Comparison of ENCODE assay signal across 8 cellular contexts in genomic region chr7:44748948-44749731, GRCh38. TPM values are rescaled to one million over a fixed set of nuclear protein-coding genes. Genes with fewer than 3 reads are reported as not detected.
DNase-seq lines count a peak whose midpoint lies in the region; ATAC-seq and TF ChIP-seq lines count a peak whose summit lies in the region.

No MANE protein-coding gene starts in this region.

- DNase-seq in activated naive CD4-positive, alpha-beta T cell treated with anti-CD3 and anti-CD28 coated beads, Interleukin-2, amount 10 ng/mL, durations not matched to agents 7 days and 5 days, result no peak
- DNase-seq in activated naive CD4-positive, alpha-beta T cell (lab: John Stamatoyannopoulos, UW), result no peak
- no peak for DNase-seq in DMS114 treated with DMSO at 0.1 percent for 48 hours (lab: John Stamatoyannopoulos, UW; ENCODE audit: unreplicated experiment)
- no peak for DNase-seq in inferior parietal cortex (ENCODE audit: extremely low spot score)

- H3K9me2 ChIP-seq in neural cell (ENCODE audit: insufficient read depth, low read length), result no peaks in the 10 kb centered on the region

- peak overlapping the region; percentile 86 for H3K27ac Mint-ChIP-seq in activated naive CD4-positive, alpha-beta T cell treated with anti-CD3 and anti-CD28 coated beads, Interleukin-2, amount 10 ng/mL, durations not matched to agents 7 days and 5 days

- TF ChIP-seq RAD21 in neural cell (conservative IDR thresholded peaks at IDR 0.05), result no peak

- ATAC-seq in HG02623 (IDR thresholded peaks at IDR 0.05; ENCODE audit: unreplicated experiment), result peak; percentile 12

- H2AFZ ChIP-seq in OCI-LY3 (ENCODE audit: low read depth, low read length), result no peak overlapping the region
- H2AFZ ChIP-seq in neural cell (ENCODE audit: low read depth, low read length), result peak overlapping the region; percentile 24

- H3K4me3 Mint-ChIP-seq in activated naive CD4-positive, alpha-beta T cell treated with anti-CD3 and anti-CD28 coated beads, Interleukin-2, amount 10 ng/mL, durations not matched to agents 7 days and 5 days, result peak overlapping the region; percentile 76

- H3K4me1 ChIP-seq in OCI-LY3 (ENCODE audit: low read length) (peaks cover 41% of the 10 kb centered on the region), duodenal mucosa (ENCODE audit: control insufficient read depth in 1 of 2, insufficient read depth in 2 of 2, low read length in 2 of 2) (peaks cover 24 to 29% of the 10 kb centered on the region in 2 donors)

- peaks cover 39% of the 10 kb centered on the region for H4K20me1 ChIP-seq in OCI-LY3 (ENCODE audit: insufficient read depth, low read length)
- H4K20me1 ChIP-seq in neural cell (ENCODE audit: insufficient read depth), result peaks cover under 1% of the 10 kb centered on the region

- H3K79me2 ChIP-seq in OCI-LY3 (ENCODE audit: low read length) (peaks cover 54% of the 10 kb centered on the region), neural cell (replicated peaks; ENCODE audit: insufficient read depth, low read length) (peaks cover 46% of the 10 kb centered on the region)

- H3K4me3 ChIP-seq in OCI-LY3 (ENCODE audit: low read length) (peak overlapping the region; percentile 91), duodenal mucosa (ENCODE audit: low read depth in 1 of 2, low read length in 2 of 2) (peak overlapping the region; percentile 58 to 85), neural cell (ENCODE audit: low read length) (peak overlapping the region; percentile 99)

- peak overlapping the region; percentile 93 for H3K27ac ChIP-seq in OCI-LY3 (ENCODE audit: low read length)
- peak overlapping the region; percentile 5 for H3K27ac ChIP-seq in duodenal mucosa (ENCODE audit: low read depth, low read length)
- peak overlapping the region; percentile 55 for H3K27ac ChIP-seq in neural cell (ENCODE audit: low read length)

- peaks cover 22% of the 10 kb centered on the region for H3K36me3 ChIP-seq in OCI-LY3 (replicated peaks; ENCODE audit: low read depth, low read length)
- no peaks in the 10 kb centered on the region for H3K36me3 ChIP-seq in duodenal mucosa (ENCODE audit: control insufficient read depth in 1 of 2, insufficient read depth in 2 of 2, low read length in 2 of 2)
- no peaks in the 10 kb centered on the region for H3K36me3 ChIP-seq in neural cell (ENCODE audit: insufficient read depth, low read length)

- no peaks in the 10 kb centered on the region for H3F3A ChIP-seq in neural cell (ENCODE audit: insufficient read depth, low read length, poor library complexity, severe bottlenecking)

- H3K9me3 Mint-ChIP-seq in activated naive CD4-positive, alpha-beta T cell treated with anti-CD3 and anti-CD28 coated beads, Interleukin-2, amount 10 ng/mL, durations not matched to agents 7 days and 5 days, result no peaks in the 10 kb centered on the region

- peaks cover 50% of the 10 kb centered on the region for H3K4me1 Mint-ChIP-seq in activated naive CD4-positive, alpha-beta T cell treated with anti-CD3 and anti-CD28 coated beads, Interleukin-2, amount 10 ng/mL, durations not matched to agents 7 days and 5 days

- H3K27me3 ChIP-seq in OCI-LY3 (ENCODE audit: low read depth, low read length) (no peaks in the 10 kb centered on the region), duodenal mucosa (ENCODE audit: control insufficient read depth in 1 of 2, insufficient read depth in 2 of 2, low read length in 2 of 2) (no peaks in the 10 kb centered on the region), neural cell (ENCODE audit: insufficient read depth, low read depth, low read length) (no peaks in the 10 kb centered on the region)

- no peaks in the 10 kb centered on the region for H3K27me3 Mint-ChIP-seq in activated naive CD4-positive, alpha-beta T cell treated with anti-CD3 and anti-CD28 coated beads, Interleukin-2, amount 10 ng/mL, durations not matched to agents 7 days and 5 days

- TF ChIP-seq CTCF in OCI-LY3 (IDR thresholded peaks at IDR 0.05; ENCODE audit: low read depth, low read length), result no peak
- TF ChIP-seq CTCF in neural cell (IDR thresholded peaks at IDR 0.05; ENCODE audit: poor library complexity, severe bottlenecking), result no peak

- CTCF ChIA-PET in activated naive CD4-positive, alpha-beta T cell treated with anti-CD3 and anti-CD28 coated beads, Interleukin-2, amount 10 ng/mL, durations not matched to agents 7 days and 5 days (lab: Charles Lee), result interaction anchor here (1.1 to 1.5 kb wide), 3 partner anchors 20 to 110 kb away, joined by 3 read pairs; no protein-coding TSS in a partner anchor

- H3K36me3 Mint-ChIP-seq in activated naive CD4-positive, alpha-beta T cell treated with anti-CD3 and anti-CD28 coated beads, Interleukin-2, amount 10 ng/mL, durations not matched to agents 7 days and 5 days, result peaks cover 18% of the 10 kb centered on the region

- H3K9ac ChIP-seq in OCI-LY3 (ENCODE audit: low read length), result peak overlapping the region; percentile 86
- H3K9ac ChIP-seq in duodenal mucosa (ENCODE audit: low read depth in 1 of 2, low read length in 2 of 2), result peak overlapping the region; percentile 88 to 89
- H3K9ac ChIP-seq in neural cell (ENCODE audit: low read length), result peak overlapping the region; percentile 90

- H3K9me3 ChIP-seq in OCI-LY3 (ENCODE audit: insufficient read depth, low read length) (no peaks in the 10 kb centered on the region), duodenal mucosa (ENCODE audit: control insufficient read depth in 1 of 2, low read length in 2 of 2) (no peaks in the 10 kb centered on the region), neural cell (ENCODE audit: low read length) (no peaks in the 10 kb centered on the region)

- peak overlapping the region; percentile 99 for H3K4me2 ChIP-seq in OCI-LY3 (ENCODE audit: low read length)
- peak overlapping the region; percentile 95 for H3K4me2 ChIP-seq in neural cell (ENCODE audit: low read length)

- TF ChIP-seq EP300 in neural cell (conservative IDR thresholded peaks at IDR 0.05; ENCODE audit: poor library complexity, severe bottlenecking), result no peak

TF ChIP-seq in neural cell, 6 proteins besides CTCF, POLR2A, EP300 and RAD21:
- peak; percentile 23 for TF ChIP-seq SMC3 (conservative IDR thresholded peaks at IDR 0.05; ENCODE audit: poor library complexity)
- TF ChIP-seq MXI1 (conservative IDR thresholded peaks at IDR 0.05; ENCODE audit: poor library complexity, severe bottlenecking), result peak; percentile 79
- no peak for TF ChIP-seq POLR2AphosphoS5 (IDR thresholded peaks at IDR 0.05)
- no peak for TF ChIP-seq EZH2 (IDR thresholded peaks at IDR 0.05; ENCODE audit: borderline replicate concordance, insufficient read depth, low read length, poor library complexity, severe bottlenecking)
- no peak for TF ChIP-seq TAF1 (IDR thresholded peaks at IDR 0.05; ENCODE audit: low read depth)
- TF ChIP-seq, protein P1, sequence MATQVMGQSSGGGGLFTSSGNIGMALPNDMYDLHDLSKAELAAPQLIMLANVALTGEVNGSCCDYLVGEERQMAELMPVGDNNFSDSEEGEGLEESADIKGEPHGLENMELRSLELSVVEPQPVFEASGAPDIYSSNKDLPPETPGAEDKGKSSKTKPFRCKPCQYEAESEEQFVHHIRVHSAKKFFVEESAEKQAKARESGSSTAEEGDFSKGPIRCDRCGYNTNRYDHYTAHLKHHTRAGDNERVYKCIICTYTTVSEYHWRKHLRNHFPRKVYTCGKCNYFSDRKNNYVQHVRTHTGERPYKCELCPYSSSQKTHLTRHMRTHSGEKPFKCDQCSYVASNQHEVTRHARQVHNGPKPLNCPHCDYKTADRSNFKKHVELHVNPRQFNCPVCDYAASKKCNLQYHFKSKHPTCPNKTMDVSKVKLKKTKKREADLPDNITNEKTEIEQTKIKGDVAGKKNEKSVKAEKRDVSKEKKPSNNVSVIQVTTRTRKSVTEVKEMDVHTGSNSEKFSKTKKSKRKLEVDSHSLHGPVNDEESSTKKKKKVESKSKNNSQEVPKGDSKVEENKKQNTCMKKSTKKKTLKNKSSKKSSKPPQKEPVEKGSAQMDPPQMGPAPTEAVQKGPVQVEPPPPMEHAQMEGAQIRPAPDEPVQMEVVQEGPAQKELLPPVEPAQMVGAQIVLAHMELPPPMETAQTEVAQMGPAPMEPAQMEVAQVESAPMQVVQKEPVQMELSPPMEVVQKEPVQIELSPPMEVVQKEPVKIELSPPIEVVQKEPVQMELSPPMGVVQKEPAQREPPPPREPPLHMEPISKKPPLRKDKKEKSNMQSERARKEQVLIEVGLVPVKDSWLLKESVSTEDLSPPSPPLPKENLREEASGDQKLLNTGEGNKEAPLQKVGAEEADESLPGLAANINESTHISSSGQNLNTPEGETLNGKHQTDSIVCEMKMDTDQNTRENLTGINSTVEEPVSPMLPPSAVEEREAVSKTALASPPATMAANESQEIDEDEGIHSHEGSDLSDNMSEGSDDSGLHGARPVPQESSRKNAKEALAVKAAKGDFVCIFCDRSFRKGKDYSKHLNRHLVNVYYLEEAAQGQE (IDR thresholded peaks at IDR 0.05; ENCODE audit: borderline replicate concordance), result no peak

RNA-seq across cellular contexts. Expression of gene ZMIZ2, which starts 0.5 kb away (rescaled TPM):
- polyA plus RNA-seq in neural cell, result 18.3 and 19.8 TPM in 2 replicates
- 39.4 and 45.6 TPM in 2 replicates for polyA minus RNA-seq in neural cell

RNA-seq across cellular contexts. Expression of gene PPIA, which starts 47.3 kb away (rescaled TPM):
- 2,762 and 2,769 TPM in 2 replicates for polyA plus RNA-seq in neural cell
- polyA minus RNA-seq in neural cell, result 790 and 911 TPM in 2 replicates

Comparison
In these comparisons a context has a peak if more than half of its experiments do, and no peak if none do; other contexts are left out.
1. H3K27ac ChIP-seq: peak in every context shown above with its lines; median percentile 93 in OCI-LY3; 55 in neural cell; 5 in duodenal mucosa.